In genomic region chr15:40984963-40985362, GRCh38 we compare ENCODE assay signal across 18 cellular contexts. TPM values are rescaled to one million over a fixed set of nuclear protein-coding genes. Genes with fewer than 3 reads are reported as not detected.
DNase-seq lines count a peak whose midpoint lies in the region; TF ChIP-seq lines count a peak whose summit lies in the region.
"Had no signal": no experiment of that assay in that cellular context is flagged by ENCODE, and none has a peak within 500 bp of the region (broad histone marks: within the 10 kb centered on the region; RNA-seq: fewer than 3 reads in every experiment).

No MANE protein-coding gene starts in this region.

- H3K9me3 Mint-ChIP-seq in chondrocyte (ENCODE audit: low read depth) (no peaks in the 10 kb centered on the region), neural crest cell (no peaks in the 10 kb centered on the region)
- H3K9me3 Mint-ChIP-seq: activated CD4-positive, alpha-beta memory T cell treated with anti-CD3 and anti-CD28 coated beads for 36 hours; activated T-helper 1 cell treated with anti-CD3 and anti-CD28 coated beads, Interleukin-12 subunit alpha, Interleukin-12 subunit beta, Interleukin-2, Interleukin-4 antibody, amounts not matched to agents 30 ng/mL and 10 ng/mL and 1 ng/mL, durations not matched to agents 14 hours and 24 hours and 36 hours; mesothelial cell of epicardium had no signal

- H3K4me1 Mint-ChIP-seq in chondrocyte (ENCODE audit: low read depth) (peaks cover 60% of the 10 kb centered on the region), neural crest cell (no peaks in the 10 kb centered on the region)

- H3K36me3 Mint-ChIP-seq in chondrocyte (ENCODE audit: low read depth), result peaks cover 45% of the 10 kb centered on the region
- peaks cover 9% of the 10 kb centered on the region for H3K36me3 Mint-ChIP-seq in neural crest cell (ENCODE audit: low read depth)

- DNase-seq in AG09319 (ENCODE audit: extremely low read depth, low read depth) (peak; percentile 57), M059J (ENCODE audit: low read depth) (peak; percentile 90), chondrocyte (ENCODE audit: low spot score) (no peak), neural crest cell (ENCODE audit: low read depth, low spot score) (no peak), COR-L47 (lab: John Stamatoyannopoulos, UW) (no peak), NCI-H187 (lab: John Stamatoyannopoulos, UW) (no peak), SKM-1 (lab: John Stamatoyannopoulos, UW; ENCODE audit: unreplicated experiment) (no peak), T-helper 9 cell (no peak)
- DNase-seq: activated CD4-positive, alpha-beta memory T cell treated with anti-CD3 and anti-CD28 coated beads for 36 hours; BE2C; DMS53; NCI-H2029; NCI-H526 treated with DMSO at 0.1 percent for 48 hours; nucleus accumbens; small intestine; stimulated activated naive CD8-positive, alpha-beta T cell treated with anti-CD3 and anti-CD28 coated beads, Interleukin-15, Interleukin-2, amounts not matched to agents 100 U/mL and 50 U/mL, for 24 hours had no signal

- peak overlapping the region; percentile 83 for H3K27ac Mint-ChIP-seq in chondrocyte (ENCODE audit: unreplicated experiment)
- H3K27ac Mint-ChIP-seq in neural crest cell (ENCODE audit: unreplicated experiment), result peak overlapping the region; percentile 83
- H3K27ac Mint-ChIP-seq: activated CD4-positive, alpha-beta memory T cell treated with anti-CD3 and anti-CD28 coated beads for 36 hours; activated T-helper 1 cell treated with anti-CD3 and anti-CD28 coated beads, Interleukin-12 subunit alpha, Interleukin-12 subunit beta, Interleukin-2, Interleukin-4 antibody, amounts not matched to agents 30 ng/mL and 10 ng/mL and 1 ng/mL, durations not matched to agents 14 hours and 24 hours and 36 hours; mesothelial cell of epicardium had no signal

- H3K4me3 Mint-ChIP-seq in chondrocyte (ENCODE audit: unreplicated experiment), result no peak overlapping the region
- no peak overlapping the region for H3K4me3 Mint-ChIP-seq in neural crest cell
- H3K4me3 Mint-ChIP-seq: activated CD4-positive, alpha-beta memory T cell treated with anti-CD3 and anti-CD28 coated beads for 36 hours; activated T-helper 1 cell treated with anti-CD3 and anti-CD28 coated beads, Interleukin-12 subunit alpha, Interleukin-12 subunit beta, Interleukin-2, Interleukin-4 antibody, amounts not matched to agents 30 ng/mL and 10 ng/mL and 1 ng/mL, durations not matched to agents 14 hours and 24 hours and 36 hours; mesothelial cell of epicardium had no signal

- TF ChIP-seq CTCF in AG09319 (IDR thresholded peaks at IDR 0.05; ENCODE audit: low read depth, low read length) (no peak), chondrocyte (IDR thresholded peaks at IDR 0.05) (no peak), neural crest cell (conservative IDR thresholded peaks at IDR 0.05) (no peak)

- no peaks in the 10 kb centered on the region for H3K27me3 Mint-ChIP-seq in chondrocyte (ENCODE audit: low read depth)
- H3K27me3 Mint-ChIP-seq in neural crest cell (ENCODE audit: low read depth), result no peaks in the 10 kb centered on the region
- H3K27me3 Mint-ChIP-seq: activated CD4-positive, alpha-beta memory T cell treated with anti-CD3 and anti-CD28 coated beads for 36 hours had no signal

RNA-seq across cellular contexts. Expression of gene CHAC1, which starts 31.7 kb away (rescaled TPM):
- 2.6 and 7.4 TPM in 2 replicates for total RNA-seq in M059J (2014; rRNA removed; shearing (Covaris generic))
- total RNA-seq in chondrocyte (2.8 to 78.5 TPM (median 77.6 TPM) in 3 replicates), neural crest cell (6.7 and 6.8 TPM in 2 replicates)

RNA-seq across cellular contexts. Expression of gene DLL4, which starts 55.8 kb away (rescaled TPM):
- total RNA-seq in M059J (2014; rRNA removed; shearing (Covaris generic)), result 0.10 TPM in 1 of 2 replicates, not detected in the other
- 0.36 to 0.45 TPM in 2 of 3 replicates, not detected in the other for total RNA-seq in chondrocyte
- 1.7 and 2.0 TPM in 2 replicates for total RNA-seq in neural crest cell
- total RNA-seq: activated CD4-positive, alpha-beta memory T cell treated with anti-CD3 and anti-CD28 coated beads for 36 hours had no signal

Comparison
In these comparisons a context has a peak if more than half of its experiments do, and no peak if none do; other contexts are left out.
1. DNase-seq: peak in AG09319 (single experiment) and M059J (single experiment); none in chondrocyte (single experiment), neural crest cell (single experiment), COR-L47 (single experiment), NCI-H187 (0 of 2), SKM-1 (single experiment) and T-helper 9 cell (single experiment).